ENCODE assay signal across 8 cellular contexts in genomic region chr9:126514037-126514821, GRCh38.
DNase-seq lines count a peak whose midpoint lies in the region; ATAC-seq and TF ChIP-seq lines count a peak whose summit lies in the region.

No MANE protein-coding gene starts in this region.

- DNase-seq in AG08396 (ENCODE audit: low spot score) = peak; percentile 93
- DNase-seq in H7 = peak; percentile 99
- peak; percentile 68 for DNase-seq in SK-MEL-5 (ENCODE audit: low read depth, low spot score)
- no peak for DNase-seq in astrocyte of the cerebellum (ENCODE audit: low read depth)
- peak in 28 of 51 donors; percentile 11 to 73 (median 40) for DNase-seq in hypothalamus (lab: John Stamatoyannopoulos, UW)
- DNase-seq in stimulated activated CD4-positive, alpha-beta T cell treated with anti-CD3 and anti-CD28 coated beads, Interleukin-12 subunit alpha, Interleukin-12 subunit beta, amount 100 ng/mL, for 4 hours = peak; percentile 63

- TF ChIP-seq CTCF in astrocyte of the cerebellum (IDR thresholded peaks at IDR 0.05; ENCODE audit: low read depth, low read length, missing control alignments) = peak; percentile 36

- peak overlapping the region; percentile 30 for H3K4me3 ChIP-seq in H7 (ENCODE audit: insufficient read depth, low read depth, low read length)
- peak overlapping the region; percentile 11 for H3K4me3 ChIP-seq in astrocyte of the cerebellum (ENCODE audit: low read depth, low read length)

- no peaks in the 10 kb centered on the region for H3K36me3 ChIP-seq in H7 (replicated peaks; ENCODE audit: control insufficient read depth, insufficient read depth, low read length)

- H3K27me3 ChIP-seq in H7 (ENCODE audit: control insufficient read depth, insufficient read depth, low read length) = peaks cover 6% of the 10 kb centered on the region

- in situ Hi-C loops in SK-MEL-5 (cut with HindIII; ENCODE audit: low pct_unique_long_range_greater_than_20kb, low sequenced_read_pairs) (no loop called here), astrocyte of the cerebellum (cut with HindIII; ENCODE audit: low sequenced_read_pairs) (no loop called here)

- ATAC-seq in HG02571 (IDR thresholded peaks at IDR 0.05; ENCODE audit: unreplicated experiment) (no peak), GM18873 (IDR thresholded peaks at IDR 0.05; ENCODE audit: low FRiP score, unreplicated experiment) (no peak)
